In genomic region chr10:97763947-97764346, GRCh38 we compare ENCODE assay signal across 20 cellular contexts. TPM values are rescaled to one million over a fixed set of nuclear protein-coding genes. Genes with fewer than 3 reads are reported as not detected.
DNase-seq lines count a peak whose midpoint lies in the region; ATAC-seq and TF ChIP-seq lines count a peak whose summit lies in the region.
"Had no signal": no experiment of that assay in that cellular context is flagged by ENCODE, and none has a peak within 500 bp of the region (broad histone marks: within the 10 kb centered on the region; RNA-seq: fewer than 3 reads in every experiment).

No MANE protein-coding gene starts in this region.

- H3K36me3 Mint-ChIP-seq in activated CD8-positive, alpha-beta T cell treated with anti-CD3 and anti-CD28 coated beads, Interleukin-2, amount 10 ng/mL, durations not matched to agents 7 days and 5 days (ENCODE audit: low read depth), result peaks cover 20% of the 10 kb centered on the region

- no peak overlapping the region for H3K4me3 Mint-ChIP-seq in activated CD8-positive, alpha-beta T cell treated with anti-CD3 and anti-CD28 coated beads, Interleukin-2, amount 10 ng/mL, durations not matched to agents 7 days and 5 days
- H3K4me3 Mint-ChIP-seq: B cell; CD4-positive, CD25-positive, alpha-beta regulatory T cell had no signal

- H3K27me3 ChIP-seq in BLaER1 (peaks cover 5% of the 10 kb centered on the region), body of pancreas (no peaks in the 10 kb centered on the region), osteoblast (ENCODE audit: insufficient read depth, low read length) (no peaks in the 10 kb centered on the region)

- peak overlapping the region; percentile 39; the same call in 1 of the 2 replicates for H3K9ac ChIP-seq in BLaER1
- H3K9ac ChIP-seq: KMS-11 had no signal

- H3K4me1 ChIP-seq in BLaER1 (peaks cover 36% of the 10 kb centered on the region), HEK293 (ENCODE audit: control insufficient read depth, insufficient read depth, low read length) (no peaks in the 10 kb centered on the region), body of pancreas (peaks cover 66% of the 10 kb centered on the region), osteoblast (ENCODE audit: insufficient read depth, low read length) (no peaks in the 10 kb centered on the region)

- ATAC-seq in body of pancreas (no peak), GM19395 (IDR thresholded peaks at IDR 0.05; ENCODE audit: unreplicated experiment) (no peak)
- ATAC-seq in activated CD8-positive, alpha-beta T cell treated with anti-CD3 and anti-CD28 coated beads, Interleukin-2, amount 10 ng/mL, durations not matched to agents 7 days and 5 days, result no peak

- no peak overlapping the region for H3K27ac Mint-ChIP-seq in activated CD8-positive, alpha-beta T cell treated with anti-CD3 and anti-CD28 coated beads, Interleukin-2, amount 10 ng/mL, durations not matched to agents 7 days and 5 days
- H3K27ac Mint-ChIP-seq: B cell; CD4-positive, CD25-positive, alpha-beta regulatory T cell had no signal

- DNase-seq in body of pancreas, result no peak
- peak; percentile 63 for DNase-seq in osteoblast (ENCODE audit: insufficient read length, low spot score, missing footprints)
- DNase-seq in LoVo (ENCODE audit: low spot score), result no peak
- DNase-seq in activated CD8-positive, alpha-beta T cell treated with anti-CD3 and anti-CD28 coated beads, Interleukin-2, amount 10 ng/mL, durations not matched to agents 7 days and 5 days, result no peak
- no peak for DNase-seq in midbrain (lab: John Stamatoyannopoulos, UW)
- DNase-seq: CD4-positive, CD25-positive, alpha-beta regulatory T cell; COR-L47; DND-41; GOT3; HCEC 1CT; IMR-90; NCI-H1694 treated with DMSO at 0.1 percent for 48 hours; NCI-H446 treated with DMSO at 0.1 percent for 48 hours; NCI-H526 treated with DMSO at 0.1 percent for 48 hours had no signal

- H3K36me3 ChIP-seq in BLaER1, result peaks cover 41% of the 10 kb centered on the region
- peaks cover 0 to 34% of the 10 kb centered on the region in 2 experiments; a peak in 1 of 3 replicates for H3K36me3 ChIP-seq in HEK293 (ENCODE audit: control insufficient read depth in 2 of 2, insufficient read depth in 1 of 2, low read length in 2 of 2)
- no peaks in the 10 kb centered on the region for H3K36me3 ChIP-seq in body of pancreas (replicated peaks in 1 of 2; ENCODE audit: insufficient read depth in 1 of 2, low read depth in 2 of 2)
- H3K36me3 ChIP-seq in osteoblast (ENCODE audit: insufficient read depth, low read length), result peaks cover 22% of the 10 kb centered on the region

- H4K20me1 ChIP-seq in BLaER1 (peaks cover 25% of the 10 kb centered on the region; the same call in 1 of the 2 replicates), osteoblast (ENCODE audit: insufficient read depth, low read length) (peaks cover 16% of the 10 kb centered on the region)

- no peaks in the 10 kb centered on the region for H3K79me2 ChIP-seq in osteoblast (ENCODE audit: insufficient read depth, low read length)

- POLR2A ChIA-PET in HEK293 (lab: Yijun Ruan, JAX), result interaction anchor here (0.7 to 1.1 kb wide), 3 partner anchors 13 to 105 kb away, joined by 3 to 4 read pairs (median 4); no protein-coding TSS in a partner anchor
- POLR2A ChIA-PET in activated CD8-positive, alpha-beta T cell treated with anti-CD3 and anti-CD28 coated beads, Interleukin-2, amount 10 ng/mL, durations not matched to agents 7 days and 5 days (lab: Charles Lee), result interaction anchor here (0.6 kb wide), 1 partner anchor 104 kb away, joined by 3 read pairs; no protein-coding TSS in a partner anchor

- CTCF ChIA-PET in HEK293 (lab: Yijun Ruan, JAX), result interaction anchor here (1.1 to 1.8 kb wide), 2 partner anchors 28 to 79 kb away, joined by 3 to 4 read pairs; no protein-coding TSS in a partner anchor
- CTCF ChIA-PET in activated CD8-positive, alpha-beta T cell treated with anti-CD3 and anti-CD28 coated beads, Interleukin-2, amount 10 ng/mL, durations not matched to agents 7 days and 5 days (lab: Charles Lee), result interaction anchor here (6.5 kb wide), 1 partner anchor 105 kb away, joined by 38 read pairs; no protein-coding TSS in a partner anchor

- 56 to 63% methylated on average over 3 of the region's 3 CpGs for WGBS in body of pancreas, 2 donors

- H3K9me3 ChIP-seq in BLaER1 (no peaks in the 10 kb centered on the region), HEK293 (ENCODE audit: control insufficient read depth, insufficient read depth, low read depth, low read length) (no peaks in the 10 kb centered on the region), body of pancreas (no peaks in the 10 kb centered on the region), osteoblast (ENCODE audit: low read depth, low read length) (no peaks in the 10 kb centered on the region)

- peak overlapping the region; percentile 85 for H3K4me2 ChIP-seq in BLaER1
- H3K4me2 ChIP-seq in osteoblast (ENCODE audit: insufficient read depth, low read length), result no peak overlapping the region
- H3K4me2 ChIP-seq: KMS-11 had no signal

- intact Hi-C loops in body of pancreas (cut with DNase I), result no loop called here

- no peak for TF ChIP-seq POLR2A in body of pancreas (IDR thresholded peaks at IDR 0.05)

- H3K27ac ChIP-seq in BLaER1 (peak overlapping the region; percentile 72), HEK293 (ENCODE audit: extremely low read depth, low read depth, low read length) (no peak overlapping the region), body of pancreas (peak overlapping the region in 3 of 4 donors; percentile 75 to 89 (median 84)), osteoblast (ENCODE audit: low read depth, low read length) (no peak overlapping the region)
- H3K27ac ChIP-seq: KMS-11 had no signal

- no peak overlapping the region for H2AFZ ChIP-seq in osteoblast (ENCODE audit: low read length)

- TF ChIP-seq CTCF in HEK293 (tag by site-specific recombination; IDR thresholded peaks at IDR 0.05), result no peak
- no peak for TF ChIP-seq CTCF in body of pancreas (IDR thresholded peaks at IDR 0.05)
- no peak for TF ChIP-seq CTCF in osteoblast (IDR thresholded peaks at IDR 0.05; ENCODE audit: extremely low read depth, low read depth, low read length)

- H3K9me3 Mint-ChIP-seq in activated CD8-positive, alpha-beta T cell treated with anti-CD3 and anti-CD28 coated beads, Interleukin-2, amount 10 ng/mL, durations not matched to agents 7 days and 5 days (ENCODE audit: insufficient read depth), result no peaks in the 10 kb centered on the region

- no peaks in the 10 kb centered on the region for H3K27me3 Mint-ChIP-seq in activated CD8-positive, alpha-beta T cell treated with anti-CD3 and anti-CD28 coated beads, Interleukin-2, amount 10 ng/mL, durations not matched to agents 7 days and 5 days (ENCODE audit: low read depth)
- H3K27me3 Mint-ChIP-seq: CD4-positive, CD25-positive, alpha-beta regulatory T cell had no signal

- H3K4me3 ChIP-seq in BLaER1 (no peak overlapping the region), HEK293 (ENCODE audit: low read depth, low read length) (no peak overlapping the region), body of pancreas (no peak overlapping the region), osteoblast (ENCODE audit: insufficient read depth, low read length) (no peak overlapping the region)

- H3K4me1 Mint-ChIP-seq in activated CD8-positive, alpha-beta T cell treated with anti-CD3 and anti-CD28 coated beads, Interleukin-2, amount 10 ng/mL, durations not matched to agents 7 days and 5 days (ENCODE audit: low read depth), result peaks cover 5% of the 10 kb centered on the region

TF ChIP-seq in HEK293, 187 proteins besides CTCF, POLR2A, EP300 and RAD21:
- peak; percentile 95 for TF ChIP-seq ZNF664 (tag by site-specific recombination; IDR thresholded peaks at IDR 0.05)
- no peak for TF ChIP-seq ZNF621 (tag by site-specific recombination; IDR thresholded peaks at IDR 0.05)
- TF ChIP-seq INSM2 (tag by site-specific recombination; IDR thresholded peaks at IDR 0.05), result no peak
TF ChIP-seq in HEK293: peak in this region for 1.

RNA-seq across cellular contexts. Expression of gene SFRP5, which starts 7.9 kb away (rescaled TPM):
- 100 to 1,000 TPM; 163 to 226 TPM for total RNA-seq in body of pancreas
- total RNA-seq in osteoblast, result not detected in 2 replicates
- under 1 TPM; 0.24 to 0.42 TPM for total RNA-seq in activated CD8-positive, alpha-beta T cell treated with anti-CD3 and anti-CD28 coated beads, Interleukin-2, amount 10 ng/mL, durations not matched to agents 7 days and 5 days
- total RNA-seq: B cell; CD4-positive, CD25-positive, alpha-beta regulatory T cell; IMR-90; M059J had no signal

RNA-seq across cellular contexts. Expression of gene ZFYVE27, which starts 27.0 kb away (rescaled TPM):
- 10 to 100 TPM; 14.8 to 32.6 TPM for total RNA-seq in body of pancreas
- total RNA-seq in osteoblast, result 16.5 and 19.9 TPM in 2 replicates
- total RNA-seq in activated CD8-positive, alpha-beta T cell treated with anti-CD3 and anti-CD28 coated beads, Interleukin-2, amount 10 ng/mL, durations not matched to agents 7 days and 5 days, result 10 to 100 TPM; 23.8 to 27.3 TPM

RNA-seq across cellular contexts. Expression of gene MARVELD1, which starts 50.4 kb away (rescaled TPM):
- 1 to 10 TPM; 4.3 to 6.5 TPM for total RNA-seq in body of pancreas
- total RNA-seq in osteoblast, result 56.6 and 57.5 TPM in 2 replicates
- 1 to 10 TPM; 2.2 to 2.4 TPM for total RNA-seq in activated CD8-positive, alpha-beta T cell treated with anti-CD3 and anti-CD28 coated beads, Interleukin-2, amount 10 ng/mL, durations not matched to agents 7 days and 5 days

Comparison
In these comparisons a context has a peak if more than half of its experiments do, and no peak if none do; other contexts are left out.
1. H3K27ac ChIP-seq: peak in BLaER1 (single experiment) and body of pancreas (3 of 4); none in HEK293 (single experiment) and osteoblast (single experiment).
2. RNA of gene SFRP5, which starts 7.9 kb away (total RNA-seq): 163 to 226 TPM in body of pancreas; 0.24 to 0.42 TPM in activated CD8-positive, alpha-beta T cell treated with anti-CD3 and anti-CD28 coated beads, Interleukin-2, amount 10 ng/mL, durations not matched to agents 7 days and 5 days and not detected in osteoblast; every median in the first group is over 100 times any median in the second.